12 cellular contexts compared by ENCODE assay signal in the genomic region with DNA sequence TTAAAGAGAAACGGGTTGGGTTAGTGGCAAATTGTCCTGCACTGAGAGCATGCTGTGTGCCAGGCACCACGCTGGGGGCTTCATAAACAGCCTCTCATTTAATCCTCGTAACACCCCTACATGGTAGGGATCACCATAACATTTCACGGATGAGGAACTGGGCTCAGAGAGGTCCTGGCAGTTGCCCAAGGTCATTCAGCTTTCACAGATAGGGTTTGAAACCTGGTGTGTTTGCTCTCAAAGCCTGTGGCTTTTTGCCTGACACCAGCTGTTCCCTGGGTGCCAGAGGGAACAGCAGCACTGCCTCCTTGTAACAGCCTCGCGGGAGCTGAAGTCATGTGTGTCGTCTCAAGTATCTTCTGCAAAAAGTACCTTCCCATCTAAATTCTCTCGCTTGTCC.
DNase-seq lines count a peak whose midpoint lies in the region; ATAC-seq, FAIRE-seq and TF ChIP-seq lines count a peak whose summit lies in the region.
"Had no signal": no experiment of that assay in that cellular context is flagged by ENCODE, and none has a peak within 500 bp of the region (broad histone marks: within the 10 kb centered on the region; RNA-seq: fewer than 3 reads in every experiment).

No MANE protein-coding gene starts in this region.

- H3K4me1 ChIP-seq in naive thymus-derived CD4-positive, alpha-beta T cell (ENCODE audit: control insufficient read depth in 2 of 2, insufficient read depth in 2 of 2, low read length in 2 of 2): no peaks in the 10 kb centered on the region
- H3K4me1 ChIP-seq: tibial nerve had no signal

- intact Hi-C loops in activated T-helper 1 cell treated with anti-CD3 and anti-CD28 coated beads, Interleukin-12 subunit alpha, Interleukin-12 subunit beta, Interleukin-2, Interleukin-4 antibody, amounts not matched to agents 30 ng/mL and 10 ng/mL and 1 ng/mL, durations not matched to agents 14 hours and 24 hours and 36 hours (cut with micrococcal nuclease): no loop called here
- intact Hi-C loops in naive thymus-derived CD4-positive, alpha-beta T cell (cut with micrococcal nuclease): no loop called here

- TF ChIP-seq EP300 in Ishikawa (IDR thresholded peaks at IDR 0.05; ENCODE audit: borderline replicate concordance): no peak

- no peaks in the 10 kb centered on the region for H3K36me3 ChIP-seq in naive thymus-derived CD4-positive, alpha-beta T cell (ENCODE audit: control insufficient read depth in 2 of 3, insufficient read depth in 3 of 3, low read length in 3 of 3)
- H3K36me3 ChIP-seq: tibial nerve had no signal

- no peaks in the 10 kb centered on the region for H3K36me3 Mint-ChIP-seq in activated T-helper 1 cell treated with anti-CD3 and anti-CD28 coated beads, Interleukin-12 subunit alpha, Interleukin-12 subunit beta, Interleukin-2, Interleukin-4 antibody, amounts not matched to agents 30 ng/mL and 10 ng/mL and 1 ng/mL, durations not matched to agents 14 hours and 24 hours and 36 hours (ENCODE audit: low read depth)
- no peaks in the 10 kb centered on the region for H3K36me3 Mint-ChIP-seq in naive thymus-derived CD4-positive, alpha-beta T cell
- H3K36me3 Mint-ChIP-seq: naive B cell had no signal

- no peaks in the 10 kb centered on the region for H3K4me1 Mint-ChIP-seq in activated T-helper 1 cell treated with anti-CD3 and anti-CD28 coated beads, Interleukin-12 subunit alpha, Interleukin-12 subunit beta, Interleukin-2, Interleukin-4 antibody, amounts not matched to agents 30 ng/mL and 10 ng/mL and 1 ng/mL, durations not matched to agents 14 hours and 24 hours and 36 hours (ENCODE audit: low read depth)
- H3K4me1 Mint-ChIP-seq in naive thymus-derived CD4-positive, alpha-beta T cell: peaks cover 0 to 2% (median 0%) of the 10 kb centered on the region in 7 donors
- H3K4me1 Mint-ChIP-seq: naive B cell had no signal

- no peaks in the 10 kb centered on the region for H3K27me3 ChIP-seq in naive thymus-derived CD4-positive, alpha-beta T cell (ENCODE audit: control insufficient read depth in 2 of 2, insufficient read depth in 2 of 2, low read length in 2 of 2)

- POLR2A ChIA-PET in naive thymus-derived CD4-positive, alpha-beta T cell (lab: Charles Lee): no interaction called here

- TF ChIP-seq CTCF in D721Med (IDR thresholded peaks at IDR 0.05; ENCODE audit: insufficient read depth, missing control alignments): no peak

- DNase-seq in NCI-H446 (lab: John Stamatoyannopoulos, UW) (peak; percentile 69 to 84), skeletal muscle cell (ENCODE audit: low read depth) (peak; percentile 6), D721Med (ENCODE audit: insufficient read length, low spot score) (no peak)
- DNase-seq in activated T-helper 1 cell treated with anti-CD3 and anti-CD28 coated beads, Interleukin-12 subunit alpha, Interleukin-12 subunit beta, Interleukin-2, Interleukin-4 antibody, amounts not matched to agents 30 ng/mL and 10 ng/mL and 1 ng/mL, durations not matched to agents 14 hours and 24 hours and 36 hours (ENCODE audit: low spot score): no peak
- no peak for DNase-seq in naive thymus-derived CD4-positive, alpha-beta T cell
- DNase-seq: hypothalamus, naive B cell had no signal

- ATAC-seq in esophagus mucosa (peak; percentile 20), HG03196 (IDR thresholded peaks at IDR 0.05; ENCODE audit: unreplicated experiment) (no peak)
- ATAC-seq in naive thymus-derived CD4-positive, alpha-beta T cell: no peak

- no peak for FAIRE-seq in D721Med (lab: Jason Lieb, UNC)

- no peak overlapping the region for H3K27ac ChIP-seq in naive thymus-derived CD4-positive, alpha-beta T cell (ENCODE audit: low read depth, low read length)
- H3K27ac ChIP-seq: tibial nerve had no signal

- TF ChIP-seq RAD21 in Ishikawa (IDR thresholded peaks at IDR 0.05; ENCODE audit: low read depth): no peak

- H3K27ac Mint-ChIP-seq in activated T-helper 1 cell treated with anti-CD3 and anti-CD28 coated beads, Interleukin-12 subunit alpha, Interleukin-12 subunit beta, Interleukin-2, Interleukin-4 antibody, amounts not matched to agents 30 ng/mL and 10 ng/mL and 1 ng/mL, durations not matched to agents 14 hours and 24 hours and 36 hours: no peak overlapping the region
- H3K27ac Mint-ChIP-seq in naive thymus-derived CD4-positive, alpha-beta T cell: no peak overlapping the region
- H3K27ac Mint-ChIP-seq: activated T-helper 2 cell treated with anti-CD3 and anti-CD28 coated beads, Interferon-gamma antibody, Interleukin-2, Interleukin-4, amounts not matched to agents 10 μg/mL and 5 μg/mL and 100 μg/mL, durations not matched to agents 14 hours and 24 hours and 36 hours; naive B cell had no signal

- H3K4me3 ChIP-seq in skeletal muscle cell (ENCODE audit: low read depth, low read length): no peak overlapping the region
- H3K4me3 ChIP-seq in naive thymus-derived CD4-positive, alpha-beta T cell (ENCODE audit: low read length): no peak overlapping the region
- H3K4me3 ChIP-seq: tibial nerve had no signal

- no peak overlapping the region for H3K4me3 Mint-ChIP-seq in activated T-helper 1 cell treated with anti-CD3 and anti-CD28 coated beads, Interleukin-12 subunit alpha, Interleukin-12 subunit beta, Interleukin-2, Interleukin-4 antibody, amounts not matched to agents 30 ng/mL and 10 ng/mL and 1 ng/mL, durations not matched to agents 14 hours and 24 hours and 36 hours
- H3K4me3 Mint-ChIP-seq in naive thymus-derived CD4-positive, alpha-beta T cell: no peak overlapping the region
- H3K4me3 Mint-ChIP-seq: naive B cell had no signal

- H3K9me3 ChIP-seq in naive thymus-derived CD4-positive, alpha-beta T cell (ENCODE audit: control insufficient read depth in 2 of 3, low read length in 3 of 3): no peaks in the 10 kb centered on the region

- CTCF ChIA-PET in naive thymus-derived CD4-positive, alpha-beta T cell (lab: Charles Lee): no interaction called here

- no peaks in the 10 kb centered on the region for H3K27me3 Mint-ChIP-seq in activated T-helper 1 cell treated with anti-CD3 and anti-CD28 coated beads, Interleukin-12 subunit alpha, Interleukin-12 subunit beta, Interleukin-2, Interleukin-4 antibody, amounts not matched to agents 30 ng/mL and 10 ng/mL and 1 ng/mL, durations not matched to agents 14 hours and 24 hours and 36 hours (ENCODE audit: insufficient read depth)
- H3K27me3 Mint-ChIP-seq in naive thymus-derived CD4-positive, alpha-beta T cell: peaks cover 0 to 22% (median 5%) of the 10 kb centered on the region in 5 donors

- no peaks in the 10 kb centered on the region for H3K9me3 Mint-ChIP-seq in activated T-helper 1 cell treated with anti-CD3 and anti-CD28 coated beads, Interleukin-12 subunit alpha, Interleukin-12 subunit beta, Interleukin-2, Interleukin-4 antibody, amounts not matched to agents 30 ng/mL and 10 ng/mL and 1 ng/mL, durations not matched to agents 14 hours and 24 hours and 36 hours
- H3K9me3 Mint-ChIP-seq in naive thymus-derived CD4-positive, alpha-beta T cell: peaks cover 0 to 8% (median 0%) of the 10 kb centered on the region in 11 donors
- H3K9me3 Mint-ChIP-seq: activated T-helper 2 cell treated with anti-CD3 and anti-CD28 coated beads, Interferon-gamma antibody, Interleukin-2, Interleukin-4, amounts not matched to agents 10 μg/mL and 5 μg/mL and 100 μg/mL, durations not matched to agents 14 hours and 24 hours and 36 hours had no signal

TF ChIP-seq in Ishikawa, 13 proteins besides CTCF, POLR2A, EP300 and RAD21 (continues in another document):
- TF ChIP-seq, protein P1, sequence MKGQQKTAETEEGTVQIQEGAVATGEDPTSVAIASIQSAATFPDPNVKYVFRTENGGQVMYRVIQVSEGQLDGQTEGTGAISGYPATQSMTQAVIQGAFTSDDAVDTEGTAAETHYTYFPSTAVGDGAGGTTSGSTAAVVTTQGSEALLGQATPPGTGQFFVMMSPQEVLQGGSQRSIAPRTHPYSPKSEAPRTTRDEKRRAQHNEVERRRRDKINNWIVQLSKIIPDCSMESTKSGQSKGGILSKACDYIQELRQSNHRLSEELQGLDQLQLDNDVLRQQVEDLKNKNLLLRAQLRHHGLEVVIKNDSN (IDR thresholded peaks at IDR 0.05): no peak
- peak; percentile 86 for TF ChIP-seq NFIC (IDR thresholded peaks at IDR 0.05)
- TF ChIP-seq TAF1 (IDR thresholded peaks at IDR 0.05; ENCODE audit: low read depth): no peak
- TF ChIP-seq CREB1 (IDR thresholded peaks at IDR 0.05; ENCODE audit: low read depth): no peak
- TF ChIP-seq FOXM1 (IDR thresholded peaks at IDR 0.05; ENCODE audit: borderline replicate concordance, low read depth): no peak
- TF ChIP-seq, protein P2, sequence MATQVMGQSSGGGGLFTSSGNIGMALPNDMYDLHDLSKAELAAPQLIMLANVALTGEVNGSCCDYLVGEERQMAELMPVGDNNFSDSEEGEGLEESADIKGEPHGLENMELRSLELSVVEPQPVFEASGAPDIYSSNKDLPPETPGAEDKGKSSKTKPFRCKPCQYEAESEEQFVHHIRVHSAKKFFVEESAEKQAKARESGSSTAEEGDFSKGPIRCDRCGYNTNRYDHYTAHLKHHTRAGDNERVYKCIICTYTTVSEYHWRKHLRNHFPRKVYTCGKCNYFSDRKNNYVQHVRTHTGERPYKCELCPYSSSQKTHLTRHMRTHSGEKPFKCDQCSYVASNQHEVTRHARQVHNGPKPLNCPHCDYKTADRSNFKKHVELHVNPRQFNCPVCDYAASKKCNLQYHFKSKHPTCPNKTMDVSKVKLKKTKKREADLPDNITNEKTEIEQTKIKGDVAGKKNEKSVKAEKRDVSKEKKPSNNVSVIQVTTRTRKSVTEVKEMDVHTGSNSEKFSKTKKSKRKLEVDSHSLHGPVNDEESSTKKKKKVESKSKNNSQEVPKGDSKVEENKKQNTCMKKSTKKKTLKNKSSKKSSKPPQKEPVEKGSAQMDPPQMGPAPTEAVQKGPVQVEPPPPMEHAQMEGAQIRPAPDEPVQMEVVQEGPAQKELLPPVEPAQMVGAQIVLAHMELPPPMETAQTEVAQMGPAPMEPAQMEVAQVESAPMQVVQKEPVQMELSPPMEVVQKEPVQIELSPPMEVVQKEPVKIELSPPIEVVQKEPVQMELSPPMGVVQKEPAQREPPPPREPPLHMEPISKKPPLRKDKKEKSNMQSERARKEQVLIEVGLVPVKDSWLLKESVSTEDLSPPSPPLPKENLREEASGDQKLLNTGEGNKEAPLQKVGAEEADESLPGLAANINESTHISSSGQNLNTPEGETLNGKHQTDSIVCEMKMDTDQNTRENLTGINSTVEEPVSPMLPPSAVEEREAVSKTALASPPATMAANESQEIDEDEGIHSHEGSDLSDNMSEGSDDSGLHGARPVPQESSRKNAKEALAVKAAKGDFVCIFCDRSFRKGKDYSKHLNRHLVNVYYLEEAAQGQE (IDR thresholded peaks at IDR 0.05; ENCODE audit: low read depth): no peak
- TF ChIP-seq EGR1 (IDR thresholded peaks at IDR 0.05): no peak
- TF ChIP-seq, protein P3, sequence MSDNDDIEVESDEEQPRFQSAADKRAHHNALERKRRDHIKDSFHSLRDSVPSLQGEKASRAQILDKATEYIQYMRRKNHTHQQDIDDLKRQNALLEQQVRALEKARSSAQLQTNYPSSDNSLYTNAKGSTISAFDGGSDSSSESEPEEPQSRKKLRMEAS (IDR thresholded peaks at IDR 0.05): no peak
- no peak for TF ChIP-seq YY1 (IDR thresholded peaks at IDR 0.05; ENCODE audit: low read depth)
- no peak for TF ChIP-seq CEBPB (IDR thresholded peaks at IDR 0.05)
- 0 out of 2 replicates have a peak, but pooled peaks have one; percentile 10 for TF ChIP-seq TEAD4 (IDR thresholded peaks at IDR 0.05)
- TF ChIP-seq ZBTB7A (IDR thresholded peaks at IDR 0.05; ENCODE audit: low read depth): no peak

Comparison
In these comparisons a context has a peak if more than half of its experiments do, and no peak if none do; other contexts are left out.
1. DNase-seq: peak in NCI-H446 (2 of 2) and skeletal muscle cell (single experiment); none in activated T-helper 1 cell treated with anti-CD3 and anti-CD28 coated beads, Interleukin-12 subunit alpha, Interleukin-12 subunit beta, Interleukin-2, Interleukin-4 antibody, amounts not matched to agents 30 ng/mL and 10 ng/mL and 1 ng/mL, durations not matched to agents 14 hours and 24 hours and 36 hours (single experiment), naive thymus-derived CD4-positive, alpha-beta T cell (0 of 9) and D721Med (single experiment).